ENCODE assay signal across 8 cellular contexts in the genomic region with DNA sequence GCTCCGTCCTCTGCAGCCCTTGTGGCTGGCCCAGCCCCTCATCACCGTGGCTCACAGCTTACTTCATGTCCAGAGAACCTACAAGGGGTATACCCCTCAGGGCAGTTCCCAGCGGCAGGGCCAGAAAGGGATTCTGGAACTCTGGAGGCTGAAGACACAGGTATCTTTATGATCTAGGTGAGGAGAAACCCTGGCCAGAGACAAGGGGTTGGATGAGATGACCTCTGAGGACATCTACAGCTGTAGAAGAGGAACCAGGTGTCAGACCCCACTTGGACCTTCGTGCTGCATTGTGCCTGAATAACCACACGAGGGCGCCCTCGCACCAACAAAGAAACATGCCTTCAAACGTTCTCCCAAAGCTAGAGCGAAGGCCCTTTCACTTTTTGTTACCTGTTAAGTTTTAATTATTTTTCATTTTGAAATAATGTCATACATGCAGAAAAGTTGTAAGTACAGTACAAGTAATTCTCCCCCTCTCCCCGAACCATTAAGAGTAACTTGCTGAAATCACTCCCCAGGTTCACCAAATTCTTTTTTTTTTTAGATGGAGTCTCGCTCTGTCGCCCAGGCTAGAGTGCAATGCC.
DNase-seq lines count a peak whose midpoint lies in the region; ATAC-seq and TF ChIP-seq lines count a peak whose summit lies in the region.

No MANE protein-coding gene starts in this region.

- POLR2A ChIA-PET in activated CD4-positive, alpha-beta memory T cell treated with anti-CD3 and anti-CD28 coated beads, Interleukin-2, amount 10 ng/mL, durations not matched to agents 7 days and 5 days (lab: Charles Lee), result interaction anchor here (0.7 to 1.4 kb wide), 5 partner anchors 126 to 357 kb away, joined by 3 to 8 read pairs (median 3); no protein-coding TSS in a partner anchor

- H3K9me3 ChIP-seq in effector memory CD4-positive, alpha-beta T cell (ENCODE audit: control insufficient read depth, low read length), result no peaks in the 10 kb centered on the region

- H3K4me1 ChIP-seq in effector memory CD4-positive, alpha-beta T cell (ENCODE audit: control insufficient read depth, insufficient read depth, low read length, poor library complexity, severe bottlenecking), result no peaks in the 10 kb centered on the region
- H3K4me1 ChIP-seq in mesendoderm (ENCODE audit: control insufficient read depth, low read depth, low read length), result no peaks in the 10 kb centered on the region

- no peaks in the 10 kb centered on the region for H3K79me2 ChIP-seq in mesendoderm (ENCODE audit: control insufficient read depth, insufficient read depth, low read length)

- H3K18ac ChIP-seq in mesendoderm (ENCODE audit: low read length), result no peak overlapping the region

- H3K27ac ChIP-seq in effector memory CD4-positive, alpha-beta T cell (ENCODE audit: insufficient read depth, low read length, poor library complexity, severe bottlenecking), result no peak overlapping the region
- no peak overlapping the region for H3K27ac ChIP-seq in mesendoderm (ENCODE audit: low read depth, low read length)

- H3K9me3 Mint-ChIP-seq in activated CD4-positive, alpha-beta memory T cell treated with anti-CD3 and anti-CD28 coated beads, Interleukin-2, amount 10 ng/mL, durations not matched to agents 7 days and 5 days, result no peaks in the 10 kb centered on the region

- H3K36me3 Mint-ChIP-seq in activated CD4-positive, alpha-beta memory T cell treated with anti-CD3 and anti-CD28 coated beads, Interleukin-2, amount 10 ng/mL, durations not matched to agents 7 days and 5 days (ENCODE audit: low read depth), result no peaks in the 10 kb centered on the region

- H3K27ac Mint-ChIP-seq in activated CD4-positive, alpha-beta memory T cell treated with anti-CD3 and anti-CD28 coated beads, Interleukin-2, amount 10 ng/mL, durations not matched to agents 7 days and 5 days, result no peak overlapping the region

- H3K4me3 Mint-ChIP-seq in activated CD4-positive, alpha-beta memory T cell treated with anti-CD3 and anti-CD28 coated beads, Interleukin-2, amount 10 ng/mL, durations not matched to agents 7 days and 5 days, result no peak overlapping the region

- H3K4me3 ChIP-seq in effector memory CD4-positive, alpha-beta T cell (ENCODE audit: insufficient read depth, low read depth, low read length, poor library complexity, severe bottlenecking), result no peak overlapping the region
- no peak overlapping the region for H3K4me3 ChIP-seq in mesendoderm (ENCODE audit: low read length)

- no peaks in the 10 kb centered on the region for H3K27me3 ChIP-seq in effector memory CD4-positive, alpha-beta T cell (replicated peaks; ENCODE audit: control insufficient read depth, insufficient read depth, low read length, poor library complexity, severe bottlenecking)
- no peaks in the 10 kb centered on the region for H3K27me3 ChIP-seq in mesendoderm (ENCODE audit: insufficient read depth, low read length, poor library complexity)

- no peak overlapping the region for H3K9ac ChIP-seq in mesendoderm (ENCODE audit: low read length)

- H2AK5ac ChIP-seq in mesendoderm (ENCODE audit: low read length), result no peak overlapping the region

- no peaks in the 10 kb centered on the region for H3K36me3 ChIP-seq in effector memory CD4-positive, alpha-beta T cell (ENCODE audit: control insufficient read depth, insufficient read depth, low read length)
- H3K36me3 ChIP-seq in mesendoderm (ENCODE audit: control insufficient read depth, insufficient read depth, low read length), result no peaks in the 10 kb centered on the region

- DNase-seq in AG09319 (ENCODE audit: extremely low read depth, low read depth), result peak; percentile 34
- peak; percentile 67 for DNase-seq in H4 (ENCODE audit: low spot score)
- DNase-seq in NCI-H774 (lab: John Stamatoyannopoulos, UW), result peak; percentile 37
- peak; percentile 79 for DNase-seq in activated CD4-positive, alpha-beta memory T cell treated with anti-CD3 and anti-CD28 coated beads, Interleukin-2, amount 10 ng/mL, durations not matched to agents 7 days and 5 days
- peak; percentile 39 to 56 (median 45) for DNase-seq in effector memory CD4-positive, alpha-beta T cell
- peak; percentile 76 for DNase-seq in mesendoderm
- DNase-seq in stimulated activated CD8-positive, alpha-beta memory T cell treated with anti-CD3 and anti-CD28 coated beads, Interleukin-4, amount 100 ng/mL, for 24 hours (ENCODE audit: low read depth), result peak; percentile 58

- H4K8ac ChIP-seq in mesendoderm (ENCODE audit: low read depth, low read length), result no peak overlapping the region

- TF ChIP-seq CTCF in AG09319 (IDR thresholded peaks at IDR 0.05; ENCODE audit: low read depth, low read length), result peak; percentile 75

- no peak overlapping the region for H3K23ac ChIP-seq in mesendoderm (ENCODE audit: low read length)

- H2BK120ac ChIP-seq in mesendoderm (ENCODE audit: low read depth, low read length), result no peak overlapping the region

- peaks cover 25% of the 10 kb centered on the region for H3K4me1 Mint-ChIP-seq in activated CD4-positive, alpha-beta memory T cell treated with anti-CD3 and anti-CD28 coated beads, Interleukin-2, amount 10 ng/mL, durations not matched to agents 7 days and 5 days

- no peak for ATAC-seq in HG03097 (IDR thresholded peaks at IDR 0.05; ENCODE audit: low FRiP score, unreplicated experiment)

- no peak overlapping the region for H2BK5ac ChIP-seq in mesendoderm (ENCODE audit: low read length)

- H3K79me1 ChIP-seq in mesendoderm (ENCODE audit: low read length), result no peaks in the 10 kb centered on the region

- no peak overlapping the region for H2BK15ac ChIP-seq in mesendoderm (replicated peaks; ENCODE audit: low read depth)

- H3K56ac ChIP-seq in mesendoderm (ENCODE audit: low read length), result no peak overlapping the region

- peaks cover 10% of the 10 kb centered on the region for H3K27me3 Mint-ChIP-seq in activated CD4-positive, alpha-beta memory T cell treated with anti-CD3 and anti-CD28 coated beads, Interleukin-2, amount 10 ng/mL, durations not matched to agents 7 days and 5 days

- no CpG with 5 or more reads among the region's 12 CpGs for WGBS in mesendoderm (ENCODE audit: extremely low coverage, insufficient coverage, low lambda C conversion rate)

- no peak overlapping the region for H3K4ac ChIP-seq in mesendoderm (ENCODE audit: low read depth, low read length)

- H3K4me2 ChIP-seq in mesendoderm (ENCODE audit: low read length), result no peak overlapping the region

- no peak overlapping the region for H4K5ac ChIP-seq in mesendoderm (ENCODE audit: low read length)

- CTCF ChIA-PET in activated CD4-positive, alpha-beta memory T cell treated with anti-CD3 and anti-CD28 coated beads, Interleukin-2, amount 10 ng/mL, durations not matched to agents 7 days and 5 days (lab: Charles Lee), result interaction anchor here (0.6 to 2.9 kb wide), 20 partner anchors 9 to 891 kb away, joined by 3 to 33 read pairs (median 4); no protein-coding TSS in a partner anchor
